In the genomic region with DNA sequence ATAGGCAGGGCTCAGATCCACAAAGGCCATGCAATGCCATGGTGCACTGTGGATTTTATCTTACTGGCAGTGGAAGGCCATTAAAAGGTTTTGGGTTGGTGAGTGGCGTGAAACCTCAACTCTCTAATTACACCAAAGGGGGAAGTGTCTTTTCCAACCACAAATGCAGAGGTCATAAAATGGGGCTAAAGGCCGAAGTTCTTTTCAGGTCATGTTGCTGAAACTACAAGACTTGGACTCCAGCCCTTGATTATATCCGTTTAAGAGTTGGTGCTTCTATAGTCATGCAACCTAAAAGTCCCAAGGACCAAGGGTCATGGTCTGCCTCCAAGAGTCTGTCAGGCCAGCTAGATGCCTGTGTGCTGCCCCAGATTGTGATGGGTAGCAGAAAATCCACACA, we compare ENCODE assay signal across 24 cellular contexts.
DNase-seq lines count a peak whose midpoint lies in the region; ATAC-seq, FAIRE-seq and TF ChIP-seq lines count a peak whose summit lies in the region.
"Had no signal": no experiment of that assay in that cellular context is flagged by ENCODE, and none has a peak within 500 bp of the region (broad histone marks: within the 10 kb centered on the region; RNA-seq: fewer than 3 reads in every experiment).

No MANE protein-coding gene starts in this region.

- H3K4me2 ChIP-seq in GM12878 (ENCODE audit: control insufficient read depth, insufficient read depth): no peak overlapping the region

- TF ChIP-seq POLR2A in NB4 (IDR thresholded peaks at IDR 0.05; ENCODE audit: extremely low read depth, insufficient read length) (no peak), GM12878 (IDR thresholded peaks at IDR 0.05; ENCODE audit: low read depth, low read length) (no peak)

- CTCF ChIA-PET in GM12878 (lab: Yijun Ruan, JAX): interaction anchor here (1.8 kb wide), 1 partner anchor 18 kb away, joined by 7 read pairs; no protein-coding TSS in a partner anchor
- CTCF ChIA-PET in activated naive CD4-positive, alpha-beta T cell treated with anti-CD3 and anti-CD28 coated beads, Interleukin-2, amount 10 ng/mL, durations not matched to agents 7 days and 5 days (lab: Charles Lee): no interaction called here

- H3K27ac ChIP-seq in GM12878 (ENCODE audit: control insufficient read depth, insufficient read depth) (no peak overlapping the region), brain microvascular endothelial cell (no peak overlapping the region)
- H3K27ac ChIP-seq: 22Rv1, C4-2B had no signal

- RAD21 ChIA-PET in GM12878 (lab: Charles Lee; ENCODE audit: unreplicated experiment): no interaction called here

- no peaks in the 10 kb centered on the region for H3K9me3 ChIP-seq in GM12878 (replicated peaks; ENCODE audit: control insufficient read depth, insufficient read depth, low read length)
- H3K9me3 ChIP-seq: Peyer's patch had no signal

- SMC1A ChIA-PET in GM12878 (lab: Charles Lee; ENCODE audit: uncharacterized antibody, unreplicated experiment): no interaction called here

- H3K4me3 ChIP-seq in NB4 (ENCODE audit: low read depth, low read length) (no peak overlapping the region), GM12878 (no peak overlapping the region), brain microvascular endothelial cell (ENCODE audit: low read depth, low read length) (no peak overlapping the region)
- H3K4me3 ChIP-seq: Peyer's patch had no signal

- POLR2A ChIA-PET in GM12878 (lab: Charles Lee): no interaction called here

- no peaks in the 10 kb centered on the region for H3K9me3 Mint-ChIP-seq in activated T-helper 17 cell treated with anti-CD3 and anti-CD28 coated beads, Interleukin-2, amount 50 U/mL, for 72 hours
- H3K9me3 Mint-ChIP-seq in activated naive CD4-positive, alpha-beta T cell treated with anti-CD3 and anti-CD28 coated beads, Interleukin-2, amount 10 ng/mL, durations not matched to agents 7 days and 5 days: no peaks in the 10 kb centered on the region
- H3K9me3 Mint-ChIP-seq: CD8-positive, alpha-beta T cell; IgD-negative memory B cell had no signal

- H3K4me1 ChIP-seq in GM12878 (ENCODE audit: control insufficient read depth, insufficient read depth, low read length): no peaks in the 10 kb centered on the region

- no peak overlapping the region for H3K27ac Mint-ChIP-seq in activated T-helper 17 cell treated with anti-CD3 and anti-CD28 coated beads, Interleukin-2, amount 50 U/mL, for 72 hours
- H3K27ac Mint-ChIP-seq in activated naive CD4-positive, alpha-beta T cell treated with anti-CD3 and anti-CD28 coated beads, Interleukin-2, amount 10 ng/mL, durations not matched to agents 7 days and 5 days: no peak overlapping the region
- H3K27ac Mint-ChIP-seq: B cell; CD8-positive, alpha-beta T cell; IgD-negative memory B cell had no signal

- ATAC-seq in GM12878: no peak; the same call in 2 of the 3 replicates
- no peak for ATAC-seq in activated T-helper 17 cell treated with anti-CD3 and anti-CD28 coated beads, Interleukin-2, amount 50 U/mL, for 72 hours (replicated peaks)
- ATAC-seq: CD8-positive, alpha-beta T cell had no signal

- in situ Hi-C loops in GM12878 (cut with MboI): no loop called here
- in situ Hi-C loops in brain microvascular endothelial cell (cut with HindIII; ENCODE audit: low pct_ligation_motif_present, low sequenced_read_pairs): no loop called here

- 10% methylated on average over 3 of the region's 3 CpGs for WGBS in GM12878 (ENCODE audit: insufficient coverage, insufficient replicate concordance, low lambda C conversion rate, missing lambda C conversion rate)

- H3K79me2 ChIP-seq in GM12878 (ENCODE audit: control insufficient read depth, insufficient read depth, low read length): no peaks in the 10 kb centered on the region

- no peaks in the 10 kb centered on the region for H3K27me3 Mint-ChIP-seq in activated T-helper 17 cell treated with anti-CD3 and anti-CD28 coated beads, Interleukin-2, amount 50 U/mL, for 72 hours
- no peaks in the 10 kb centered on the region for H3K27me3 Mint-ChIP-seq in activated naive CD4-positive, alpha-beta T cell treated with anti-CD3 and anti-CD28 coated beads, Interleukin-2, amount 10 ng/mL, durations not matched to agents 7 days and 5 days
- H3K27me3 Mint-ChIP-seq: B cell, IgD-negative memory B cell had no signal

- H3K36me3 ChIP-seq in GM12878 (ENCODE audit: control insufficient read depth in 2 of 2, insufficient read depth in 2 of 2, low read length in 1 of 2): no peaks in the 10 kb centered on the region
- no peaks in the 10 kb centered on the region for H3K36me3 ChIP-seq in brain microvascular endothelial cell (replicated peaks)
- H3K36me3 ChIP-seq: Peyer's patch had no signal

- no peaks in the 10 kb centered on the region for H4K20me1 ChIP-seq in GM12878 (ENCODE audit: control insufficient read depth, insufficient read depth)

- no peak overlapping the region for H2AFZ ChIP-seq in GM12878 (ENCODE audit: control insufficient read depth, low read depth, low read length)

- peak; percentile 43 for DNase-seq in DMS53 (lab: John Stamatoyannopoulos, UW)
- no peak for DNase-seq in DMS53 treated with DMSO at 0.1 percent for 48 hours (lab: John Stamatoyannopoulos, UW; ENCODE audit: unreplicated experiment)
- peak; percentile 35 for DNase-seq in NB4 (ENCODE audit: low read depth)
- DNase-seq in GM12878 (ENCODE audit: low read depth, low spot score): no peak
- DNase-seq in epidermal melanocyte (ENCODE audit: insufficient read length, low spot score): no peak
- DNase-seq in activated naive CD4-positive, alpha-beta T cell treated with anti-CD3 and anti-CD28 coated beads, Interleukin-2, amount 10 ng/mL, durations not matched to agents 7 days and 5 days: no peak
- no peak for DNase-seq in brain microvascular endothelial cell
- DNase-seq: CD8-positive, alpha-beta T cell; DMS 273 treated with DMSO at 0.1 percent for 48 hours; HCEC 1CT; NCI-H1417; NCI-H1694; NCI-H2029 treated with DMSO at 0.1 percent for 48 hours; NCI-H446 treated with DMSO at 0.1 percent for 48 hours; NCI-H69; SHP77 treated with DMSO at 0.1 percent for 48 hours; SW 1271 had no signal

- no peak overlapping the region for H3K9ac ChIP-seq in GM12878 (ENCODE audit: control insufficient read depth, insufficient read depth, low read length)

- no peaks in the 10 kb centered on the region for H3K4me1 Mint-ChIP-seq in activated T-helper 17 cell treated with anti-CD3 and anti-CD28 coated beads, Interleukin-2, amount 50 U/mL, for 72 hours
- H3K4me1 Mint-ChIP-seq in activated naive CD4-positive, alpha-beta T cell treated with anti-CD3 and anti-CD28 coated beads, Interleukin-2, amount 10 ng/mL, durations not matched to agents 7 days and 5 days: no peaks in the 10 kb centered on the region
- H3K4me1 Mint-ChIP-seq: B cell, IgD-negative memory B cell had no signal

- H3K27me3 ChIP-seq in GM12878 (replicated peaks in 1 of 2; ENCODE audit: control insufficient read depth in 2 of 2, insufficient read depth in 2 of 2, low read length in 1 of 2) (no peaks in the 10 kb centered on the region), brain microvascular endothelial cell (replicated peaks) (no peaks in the 10 kb centered on the region)
- H3K27me3 ChIP-seq: Peyer's patch had no signal

- no peak for TF ChIP-seq EP300 in GM12878 (IDR thresholded peaks at IDR 0.05; ENCODE audit: borderline replicate concordance in 1 of 2, control insufficient read depth in 1 of 2, low read depth in 2 of 2, low read length in 2 of 2)

- H3K36me3 Mint-ChIP-seq in activated T-helper 17 cell treated with anti-CD3 and anti-CD28 coated beads, Interleukin-2, amount 50 U/mL, for 72 hours (ENCODE audit: low read depth): no peaks in the 10 kb centered on the region
- H3K36me3 Mint-ChIP-seq in activated naive CD4-positive, alpha-beta T cell treated with anti-CD3 and anti-CD28 coated beads, Interleukin-2, amount 10 ng/mL, durations not matched to agents 7 days and 5 days: no peaks in the 10 kb centered on the region
- H3K36me3 Mint-ChIP-seq: CD8-positive, alpha-beta T cell; IgD-negative memory B cell had no signal

- H3K4me3 Mint-ChIP-seq in activated T-helper 17 cell treated with anti-CD3 and anti-CD28 coated beads, Interleukin-2, amount 50 U/mL, for 72 hours: no peak overlapping the region
- H3K4me3 Mint-ChIP-seq in activated naive CD4-positive, alpha-beta T cell treated with anti-CD3 and anti-CD28 coated beads, Interleukin-2, amount 10 ng/mL, durations not matched to agents 7 days and 5 days: no peak overlapping the region
- H3K4me3 Mint-ChIP-seq: B cell; CD8-positive, alpha-beta T cell; IgD-negative memory B cell had no signal

- no TSS peak for BruUV-seq in GM12878 (replicated peaks; lab: Mats Ljungman, UMichigan)

- no peak for TF ChIP-seq RAD21 in GM12878 (IDR thresholded peaks at IDR 0.05; ENCODE audit: insufficient read depth, low read depth, low read length)

- TF ChIP-seq CTCF in NB4 (IDR thresholded peaks at IDR 0.05; ENCODE audit: low read depth, low read length): no peak
- TF ChIP-seq CTCF in GM12878 (IDR thresholded peaks at IDR 0.05 in 2 of 3, conservative IDR thresholded peaks at IDR 0.05 in 1 of 3; ENCODE audit: control insufficient read depth in 2 of 3, extremely low read depth in 1 of 3, insufficient read depth in 1 of 3, low read depth in 3 of 3, low read length in 3 of 3): no peak
- TF ChIP-seq CTCF in brain microvascular endothelial cell (IDR thresholded peaks at IDR 0.05; ENCODE audit: low read depth, low read length, missing control alignments): no peak

- intact Hi-C loops in GM12878 (cut with micrococcal nuclease; ENCODE audit: unreplicated experiment): no loop called here

- FAIRE-seq in GM12878 (lab: Jason Lieb, UNC): no peak
- FAIRE-seq: H1 had no signal

TF ChIP-seq in GM12878, 131 proteins besides CTCF, POLR2A, EP300 and RAD21:
- no peak for TF ChIP-seq NR2C2 (IDR thresholded peaks at IDR 0.05; ENCODE audit: borderline replicate concordance, control insufficient read depth, insufficient read length, low read depth)
- TF ChIP-seq NR2F1 (conservative IDR thresholded peaks at IDR 0.05): 0 out of 2 replicates have a peak, but pooled peaks have one; percentile 35

Comparison
In these comparisons a context has a peak if more than half of its experiments do, and no peak if none do; other contexts are left out.
1. DNase-seq: peak in DMS53 (single experiment) and NB4 (single experiment); none in DMS53 treated with DMSO at 0.1 percent for 48 hours (single experiment), GM12878 (single experiment), epidermal melanocyte (single experiment), activated naive CD4-positive, alpha-beta T cell treated with anti-CD3 and anti-CD28 coated beads, Interleukin-2, amount 10 ng/mL, durations not matched to agents 7 days and 5 days (single experiment) and brain microvascular endothelial cell (single experiment).